ENCODE assay signal across 9 cellular contexts in the genomic region with DNA sequence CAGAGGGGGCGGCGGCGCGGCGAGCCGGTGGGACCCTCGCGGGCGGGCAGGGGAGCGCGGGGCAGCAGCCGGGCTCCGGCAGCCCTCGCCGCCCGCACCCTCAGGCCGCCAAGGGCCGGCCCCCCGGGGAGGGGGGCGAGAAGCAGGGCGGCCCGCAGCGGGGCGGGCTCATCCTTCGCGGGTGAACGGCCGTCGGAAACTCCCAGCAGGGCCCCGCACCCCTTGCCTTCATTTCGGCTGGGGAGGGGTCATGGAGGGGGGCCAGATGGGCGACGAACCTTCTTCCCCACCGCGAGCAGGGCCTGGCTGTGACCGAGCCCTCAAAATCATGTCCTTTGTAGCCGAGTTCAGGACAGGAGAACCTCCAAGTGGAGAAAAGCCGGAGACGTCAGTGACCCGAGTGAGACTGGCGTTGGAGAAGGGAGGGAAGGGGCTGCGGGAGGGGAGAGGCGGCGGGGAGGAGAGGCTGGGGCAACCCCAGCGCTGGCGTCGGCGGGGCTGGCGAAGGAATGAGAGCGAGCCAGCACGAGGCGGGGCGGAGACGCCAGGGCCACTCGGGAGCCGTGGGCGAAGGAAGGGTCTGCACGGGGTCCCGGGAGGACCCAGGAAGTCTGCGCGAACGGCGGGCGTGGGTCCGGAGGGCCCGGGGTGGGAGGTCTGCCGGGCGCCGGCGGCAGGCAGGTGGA. TPM values are rescaled to one million over a fixed set of nuclear protein-coding genes. Genes with fewer than 3 reads are reported as not detected.
A peak's percentile ranks its signal among the peaks of the same experiment; 100 is the strongest.
DNase-seq lines count a peak whose midpoint lies in the region; ATAC-seq, FAIRE-seq and TF ChIP-seq lines count a peak whose summit lies in the region.
"Had no signal": no experiment of that assay in that cellular context is flagged by ENCODE, and none has a peak within 500 bp of the region (broad histone marks: within the 10 kb centered on the region; RNA-seq: fewer than 3 reads in every experiment).

No MANE protein-coding gene starts in this region.

- H3K4me1 Mint-ChIP-seq in activated naive CD4-positive, alpha-beta T cell treated with anti-CD3 and anti-CD28 coated beads for 36 hours (ENCODE audit: low read depth) = peaks cover 48% of the 10 kb centered on the region

- TF ChIP-seq CTCF in ovary (IDR thresholded peaks at IDR 0.05) = no peak

- H3K4me1 ChIP-seq in SJSA1 (replicated peaks) = peaks cover 22% of the 10 kb centered on the region
- H3K4me1 ChIP-seq in ovary (ENCODE audit: insufficient read depth) = peaks cover 10% of the 10 kb centered on the region

- ATAC-seq in GM21381 (IDR thresholded peaks at IDR 0.05; ENCODE audit: unreplicated experiment) = no peak

- no peaks in the 10 kb centered on the region for H3K36me3 Mint-ChIP-seq in activated naive CD4-positive, alpha-beta T cell treated with anti-CD3 and anti-CD28 coated beads for 36 hours (ENCODE audit: low read depth)

- H3K27ac ChIP-seq in SJSA1 (peak overlapping the region; percentile 87), epithelial cell of prostate (peak overlapping the region; percentile 92), ovary (peak overlapping the region; percentile 71)

- H3K4me3 Mint-ChIP-seq in activated naive CD4-positive, alpha-beta T cell treated with anti-CD3 and anti-CD28 coated beads for 36 hours = peak overlapping the region; percentile 65

- FAIRE-seq in GM19239 (lab: Jason Lieb, UNC) = no peak
- FAIRE-seq: endometrium had no signal

- 1 to 2% (median 1%) methylated on average over 61 to 70 of the region's 70 CpGs for WGBS in ovary, 3 donors

- peaks cover 63% of the 10 kb centered on the region for H3K27me3 Mint-ChIP-seq in activated naive CD4-positive, alpha-beta T cell treated with anti-CD3 and anti-CD28 coated beads for 36 hours (ENCODE audit: low read depth)

- peak overlapping the region; percentile 88 for H3K4me3 ChIP-seq in SJSA1
- H3K4me3 ChIP-seq in ovary = peak overlapping the region; percentile 57

- TF ChIP-seq EP300 in ovary (IDR thresholded peaks at IDR 0.05) = no peak

- no peaks in the 10 kb centered on the region for H3K9me3 Mint-ChIP-seq in activated naive CD4-positive, alpha-beta T cell treated with anti-CD3 and anti-CD28 coated beads for 36 hours

- no peak for DNase-seq in activated naive CD4-positive, alpha-beta T cell treated with anti-CD3 and anti-CD28 coated beads for 36 hours
- no peak for DNase-seq in activated naive CD4-positive, alpha-beta T cell treated with anti-CD3 and anti-CD28 coated beads, Interleukin-2, amount 50 U/mL, for 16 hours
- DNase-seq in SJSA1 (ENCODE audit: low read depth in 1 of 2, low spot score in 2 of 2) (peak; percentile 81 to 85), epithelial cell of prostate (ENCODE audit: low read depth, low spot score) (no peak), ovary (peak; percentile 24 to 74 (median 58)), GM19239 (ENCODE audit: insufficient read length, low spot score) (no peak), NCI-H446 treated with DMSO at 0.1 percent for 48 hours (lab: John Stamatoyannopoulos, UW) (no peak)

- CTCF ChIA-PET in activated naive CD4-positive, alpha-beta T cell treated with anti-CD3 and anti-CD28 coated beads for 36 hours (lab: Charles Lee) = interaction anchor here (0.7 to 1.5 kb wide), 4 partner anchors 12 to 745 kb away, joined by 3 to 4 read pairs (median 3); no protein-coding TSS in a partner anchor

- H3K36me3 ChIP-seq in SJSA1 (peaks cover 33% of the 10 kb centered on the region), ovary (no peaks in the 10 kb centered on the region)

- H3K9me3 ChIP-seq in SJSA1 (replicated peaks) (peaks cover 4% of the 10 kb centered on the region; the same call in 1 of the 2 replicates), ovary (no peaks in the 10 kb centered on the region)

- H3K27ac Mint-ChIP-seq in activated naive CD4-positive, alpha-beta T cell treated with anti-CD3 and anti-CD28 coated beads for 36 hours = no peak overlapping the region

- no peak for TF ChIP-seq POLR2A in ovary (IDR thresholded peaks at IDR 0.05)

- H3K27me3 ChIP-seq in SJSA1 (replicated peaks) (no peaks in the 10 kb centered on the region), ovary (peaks cover 8% of the 10 kb centered on the region)

- intact Hi-C loops in activated naive CD4-positive, alpha-beta T cell treated with anti-CD3 and anti-CD28 coated beads for 36 hours (cut with micrococcal nuclease) = no loop called here
- intact Hi-C loops in ovary (cut with DNase I) = loop anchor here in 3 of 4 donors (2.0 to 10.0 kb wide), 6 partner anchors 296 to 1156 kb away; a partner anchor contains a TSS

RNA-seq across cellular contexts. Expression of a gene that starts 0.6 kb away (rescaled TPM):
- total RNA-seq in activated naive CD4-positive, alpha-beta T cell treated with anti-CD3 and anti-CD28 coated beads for 36 hours = not detected
- 16.0 and 21.0 TPM in 2 replicates for total RNA-seq in SJSA1 (2014; rRNA removed; shearing (Covaris generic))
- total RNA-seq in ovary = 10 to 100 TPM in 1 of 7 donors, 1 to 10 TPM in 6; 4.3 to 15.9 (median 5.8) TPM
- polyA plus RNA-seq in ovary = 10 to 100 TPM in 1 of 2 donors, 1 to 10 TPM in 1; 6.5 to 21.2 TPM

Comparison
In these comparisons a context has a peak if more than half of its experiments do, and no peak if none do; other contexts are left out.
1. DNase-seq: peak in SJSA1 (2 of 2) and ovary (5 of 5); none in activated naive CD4-positive, alpha-beta T cell treated with anti-CD3 and anti-CD28 coated beads for 36 hours (single experiment), activated naive CD4-positive, alpha-beta T cell treated with anti-CD3 and anti-CD28 coated beads, Interleukin-2, amount 50 U/mL, for 16 hours (single experiment), epithelial cell of prostate (single experiment), GM19239 (single experiment) and NCI-H446 treated with DMSO at 0.1 percent for 48 hours (single experiment).
2. RNA of a gene that starts 0.6 kb away (total RNA-seq): 16.0 to 21.0 TPM in SJSA1 and 4.3 to 15.9 TPM in ovary; not detected in activated naive CD4-positive, alpha-beta T cell treated with anti-CD3 and anti-CD28 coated beads for 36 hours; every median in the first group is over 4 times any median in the second.
3. Peak in every context shown above with its lines, with median percentiles within 50 percentile points of each other: H3K27ac ChIP-seq.